26 cellular contexts compared by ENCODE assay signal in genomic region chr5:132372542-132372941, GRCh38. TPM values are rescaled to one million over a fixed set of nuclear protein-coding genes. Genes with fewer than 3 reads are reported as not detected.
A peak's percentile ranks its signal among the peaks of the same experiment; 100 is the strongest.
DNase-seq lines count a peak whose midpoint lies in the region; ATAC-seq and TF ChIP-seq lines count a peak whose summit lies in the region.
"Had no signal": no experiment of that assay in that cellular context is flagged by ENCODE, and none has a peak within 500 bp of the region (broad histone marks: within the 10 kb centered on the region; RNA-seq: fewer than 3 reads in every experiment).

No MANE protein-coding gene starts in this region.

- DNase-seq in left ventricle myocardium inferior: no peak
- DNase-seq in left ventricle myocardium superior: no peak
- DNase-seq in mammary epithelial cell: no peak
- no peak for DNase-seq in HAP-1 (ENCODE audit: low spot score in 2 of 2)
- DNase-seq in nephron progenitor cell: no peak
- DNase-seq: activated naive CD4-positive, alpha-beta T cell treated with anti-CD3 and anti-CD28 coated beads, Interleukin-2, amount 50 U/mL, for 16 hours; COR-L47; DMS79; dorsolateral prefrontal cortex; glutamatergic neuron; midbrain; natural killer cell; NCI-H187; NCI-H2171 treated with DMSO at 0.1 percent for 48 hours; NCI-H526 treated with DMSO at 0.1 percent for 48 hours; pancreas; right lobe of liver; stimulated activated CD4-positive, alpha-beta T cell treated with anti-CD3 and anti-CD28 coated beads, Interleukin-12 subunit alpha, Interleukin-12 subunit beta, amount 100 ng/mL, for 4 hours; stimulated activated CD4-positive, alpha-beta T cell treated with anti-CD3 and anti-CD28 coated beads, Interleukin-4, amount 100 ng/mL, for 24 hours; stimulated activated naive CD4-positive, alpha-beta T cell; T-helper 9 cell had no signal

- BruUV-seq in mammary epithelial cell (replicated peaks; lab: Mats Ljungman, UMichigan): no TSS peak

- dilution Hi-C loops in mammary epithelial cell (cut with HindIII; ENCODE audit: low sequenced_read_pairs): no loop called here

- no peaks in the 10 kb centered on the region for H3K9me3 ChIP-seq in left ventricle myocardium inferior (replicated peaks)
- H3K9me3 ChIP-seq in mammary epithelial cell (replicated peaks; ENCODE audit: insufficient read depth, low read length): no peaks in the 10 kb centered on the region
- H3K9me3 ChIP-seq in mucosa of stomach (ENCODE audit: control insufficient read depth, low read length): no peaks in the 10 kb centered on the region
- H3K9me3 ChIP-seq in HAP-1: no peaks in the 10 kb centered on the region
- H3K9me3 ChIP-seq: pancreas, right lobe of liver, thoracic aorta had no signal

- H4K20me1 ChIP-seq in mammary epithelial cell (ENCODE audit: insufficient read depth, low read length): no peaks in the 10 kb centered on the region

- H3K4me1 Mint-ChIP-seq in nephron progenitor cell: peaks cover 19% of the 10 kb centered on the region

- H3K27me3 ChIP-seq in left ventricle myocardium inferior (ENCODE audit: low read depth): no peaks in the 10 kb centered on the region
- no peaks in the 10 kb centered on the region for H3K27me3 ChIP-seq in mammary epithelial cell (ENCODE audit: insufficient read depth, low read length)
- H3K27me3 ChIP-seq in mucosa of stomach (ENCODE audit: control insufficient read depth, insufficient read depth, low read length): no peaks in the 10 kb centered on the region
- H3K27me3 ChIP-seq in HAP-1 (ENCODE audit: low read depth): no peaks in the 10 kb centered on the region
- H3K27me3 ChIP-seq: dorsolateral prefrontal cortex, pancreas, right lobe of liver had no signal

- no peaks in the 10 kb centered on the region for H3K9me3 Mint-ChIP-seq in nephron progenitor cell
- H3K9me3 Mint-ChIP-seq: central memory CD8-positive, alpha-beta T cell; natural killer cell had no signal

- no peaks in the 10 kb centered on the region for H3K36me3 ChIP-seq in left ventricle myocardium inferior
- H3K36me3 ChIP-seq in mammary epithelial cell (ENCODE audit: insufficient read depth, low read length): no peaks in the 10 kb centered on the region
- no peaks in the 10 kb centered on the region for H3K36me3 ChIP-seq in mucosa of stomach (ENCODE audit: control insufficient read depth, insufficient read depth, low read length)
- H3K36me3 ChIP-seq in HAP-1 (replicated peaks): no peaks in the 10 kb centered on the region
- H3K36me3 ChIP-seq: pancreas, right lobe of liver, thoracic aorta had no signal

- no peaks in the 10 kb centered on the region for H3K36me3 Mint-ChIP-seq in nephron progenitor cell (ENCODE audit: low read depth)
- H3K36me3 Mint-ChIP-seq: natural killer cell had no signal

- H3K27me3 Mint-ChIP-seq in nephron progenitor cell (ENCODE audit: low read depth, poor library complexity): peaks cover 34% of the 10 kb centered on the region
- H3K27me3 Mint-ChIP-seq: central memory CD8-positive, alpha-beta T cell had no signal

- intact Hi-C loops in left ventricle myocardium inferior (cut with micrococcal nuclease) (no loop called here), left ventricle myocardium superior (cut with micrococcal nuclease) (no loop called here), mammary epithelial cell (cut with micrococcal nuclease) (no loop called here)

- H3K9ac ChIP-seq in mammary epithelial cell (ENCODE audit: insufficient read depth, low read length) (no peak overlapping the region), mucosa of stomach (ENCODE audit: low read length) (peak overlapping the region; percentile 4)

- H3K4me3 ChIP-seq in left ventricle myocardium inferior: peak overlapping the region; percentile 83
- H3K4me3 ChIP-seq in mammary epithelial cell (replicated peaks in 1 of 3; ENCODE audit: insufficient read depth in 1 of 3, low read depth in 2 of 3, low read length in 3 of 3): no peak overlapping the region
- no peak overlapping the region for H3K4me3 ChIP-seq in mucosa of stomach (ENCODE audit: low read length)
- no peak overlapping the region for H3K4me3 ChIP-seq in HAP-1
- H3K4me3 ChIP-seq: right lobe of liver, thoracic aorta had no signal

- peaks cover 72% of the 10 kb centered on the region for H3K79me2 ChIP-seq in mammary epithelial cell (ENCODE audit: insufficient read depth, low read length)

- H3K4me3 Mint-ChIP-seq in nephron progenitor cell: no peak overlapping the region
- H3K4me3 Mint-ChIP-seq: central memory CD8-positive, alpha-beta T cell had no signal

- peaks cover 78% of the 10 kb centered on the region for H3K4me1 ChIP-seq in left ventricle myocardium inferior
- H3K4me1 ChIP-seq in mammary epithelial cell (ENCODE audit: insufficient read depth, low read length): peaks cover 25% of the 10 kb centered on the region
- H3K4me1 ChIP-seq in mucosa of stomach (ENCODE audit: control insufficient read depth, insufficient read depth, low read length): peaks cover 30% of the 10 kb centered on the region
- H3K4me1 ChIP-seq in HAP-1: peaks cover 22% of the 10 kb centered on the region

- H2AFZ ChIP-seq in mammary epithelial cell (ENCODE audit: low read depth, low read length): no peak overlapping the region

- in situ Hi-C loops in mammary epithelial cell (cut with MboI; ENCODE audit: low sequenced_read_pairs in 2 of 2) (no loop called here), HAP-1 (cut with MboI; ENCODE audit: low sequenced_read_pairs) (no loop called here)

- ATAC-seq in left ventricle myocardium superior (no peak), HG02642 (IDR thresholded peaks at IDR 0.05; ENCODE audit: poor library complexity, unreplicated experiment) (no peak), HG03039 (IDR thresholded peaks at IDR 0.05; ENCODE audit: unreplicated experiment) (no peak)
- ATAC-seq: natural killer cell, pancreas, right lobe of liver had no signal

- peak overlapping the region; percentile 97 for H3K4me2 ChIP-seq in mammary epithelial cell (ENCODE audit: insufficient read depth, low read depth, low read length)

- H3K27ac Mint-ChIP-seq in nephron progenitor cell: no peak overlapping the region
- H3K27ac Mint-ChIP-seq: natural killer cell had no signal

- CTCF ChIA-PET in mammary epithelial cell (lab: Charles Lee; ENCODE audit: low non-redundant PET): no interaction called here

- H3K27ac ChIP-seq in left ventricle myocardium inferior (replicated peaks) (peak overlapping the region; percentile 21), mammary epithelial cell (ENCODE audit: insufficient read depth, low read depth, low read length) (no peak overlapping the region)
- H3K27ac ChIP-seq: right lobe of liver had no signal

- no peak for TF ChIP-seq CTCF in left ventricle myocardium inferior (IDR thresholded peaks at IDR 0.05; ENCODE audit: borderline replicate concordance)
- no peak for TF ChIP-seq CTCF in mammary epithelial cell (conservative IDR thresholded peaks at IDR 0.05 in 1 of 2, IDR thresholded peaks at IDR 0.05 in 1 of 2; ENCODE audit: extremely low read depth in 1 of 2, insufficient read depth in 1 of 2, low read depth in 1 of 2, low read length in 2 of 2)
- no peak for TF ChIP-seq CTCF in nephron progenitor cell (IDR thresholded peaks at IDR 0.05)

RNA-seq across cellular contexts. Expression of gene SLC22A5, which starts 3.0 kb away (rescaled TPM):
- total RNA-seq in left ventricle myocardium inferior (20.8 TPM), left ventricle myocardium superior (26.6 TPM), mammary epithelial cell (10 to 100 TPM; 11.5 to 13.8 TPM)
- 15.5 TPM for polyA plus RNA-seq in mammary epithelial cell
- 69.6 TPM for polyA minus RNA-seq in mammary epithelial cell
